Comparison of ENCODE assay signal across 10 cellular contexts in genomic region chr1:230849451-230850194, GRCh38. TPM values are rescaled to one million over a fixed set of nuclear protein-coding genes. Genes with fewer than 3 reads are reported as not detected.
DNase-seq lines count a peak whose midpoint lies in the region; ATAC-seq, FAIRE-seq and TF ChIP-seq lines count a peak whose summit lies in the region.
"Had no signal": no experiment of that assay in that cellular context is flagged by ENCODE, and none has a peak within 500 bp of the region (broad histone marks: within the 10 kb centered on the region; RNA-seq: fewer than 3 reads in every experiment).

No MANE protein-coding gene starts in this region.

- peaks cover 52% of the 10 kb centered on the region for H3K4me1 Mint-ChIP-seq in nephron progenitor cell
- H3K4me1 Mint-ChIP-seq: CD14-positive monocyte had no signal

- no peak overlapping the region for H3K4me3 ChIP-seq in A549
- no peak overlapping the region for H3K4me3 ChIP-seq in epithelial cell of esophagus (ENCODE audit: low read length)

- no peak for TF ChIP-seq EP300 in A549 (IDR thresholded peaks at IDR 0.05)

- peaks cover 24% of the 10 kb centered on the region for H3K4me1 ChIP-seq in A549

- peaks cover 5% of the 10 kb centered on the region; the same call in 1 of the 3 replicates for H3K9me3 ChIP-seq in A549

- POLR2A ChIA-PET in A549 (lab: Yijun Ruan, JAX): no interaction called here

- no peak for TF ChIP-seq RAD21 in A549 (conservative IDR thresholded peaks at IDR 0.05 in 1 of 2, IDR thresholded peaks at IDR 0.05 in 1 of 2)

- H3K36me3 Mint-ChIP-seq in nephron progenitor cell (ENCODE audit: low read depth): peaks cover 56% of the 10 kb centered on the region
- H3K36me3 Mint-ChIP-seq: CD14-positive monocyte had no signal

- no peak for FAIRE-seq in A549 (lab: Jason Lieb, UNC)

- DNase-seq in A549 (ENCODE audit: low read depth in 1 of 2, low spot score in 1 of 2) (peak in 1 of 2 experiments; percentile 11), NCI-H226 (peak; percentile 40), epithelial cell of esophagus (ENCODE audit: low read depth) (peak; percentile 22), nephron progenitor cell (no peak), T-helper 2 cell (no peak), NCI-H524 (lab: John Stamatoyannopoulos, UW) (no peak), NCI-H1092 treated with DMSO at 0.1 percent for 48 hours (lab: John Stamatoyannopoulos, UW) (no peak)

- CTCF ChIA-PET in A549 (lab: Yijun Ruan, JAX): interaction anchor here (1.6 kb wide), 1 partner anchor 41 kb away, joined by 4 read pairs; no protein-coding TSS in a partner anchor

- 45% methylated on average over 13 of the region's 13 CpGs for WGBS in A549 (ENCODE audit: missing lambda C conversion rate)

- peak overlapping the region; percentile 53 for H3K4me2 ChIP-seq in A549

- peak overlapping the region in 1 of 2 experiments; percentile 47; a peak in 2 of 6 replicates for H3K27ac ChIP-seq in A549

- no peaks in the 10 kb centered on the region for H3K27me3 Mint-ChIP-seq in nephron progenitor cell (ENCODE audit: low read depth, poor library complexity)

- no peak for TF ChIP-seq POLR2A in A549 (IDR thresholded peaks at IDR 0.05; ENCODE audit: low read length)

- ATAC-seq in A549 (peak; percentile 33 to 81; a peak in 5 of 6 replicates), GM18520 (IDR thresholded peaks at IDR 0.05; ENCODE audit: unreplicated experiment) (no peak)

- peaks cover 16% of the 10 kb centered on the region for H3K9me3 Mint-ChIP-seq in nephron progenitor cell
- H3K9me3 Mint-ChIP-seq: T-helper 1 cell treated with Interleukin-12 subunit alpha and Interleukin-12 subunit beta and Interleukin-4 antibody, amounts not matched to agents 30 μg/mL and 1 μg/mL, for 36 hours had no signal

- no peak for TF ChIP-seq CTCF in A549 (IDR thresholded peaks at IDR 0.05)
- TF ChIP-seq CTCF in epithelial cell of esophagus (IDR thresholded peaks at IDR 0.05; ENCODE audit: insufficient read depth, low read depth, low read length, missing control alignments): no peak
- no peak for TF ChIP-seq CTCF in nephron progenitor cell (IDR thresholded peaks at IDR 0.05)

- H3K27ac Mint-ChIP-seq in nephron progenitor cell: peak overlapping the region; percentile 96
- H3K27ac Mint-ChIP-seq: CD14-positive monocyte; T-helper 1 cell treated with Interleukin-12 subunit alpha and Interleukin-12 subunit beta and Interleukin-4 antibody, amounts not matched to agents 30 μg/mL and 1 μg/mL, for 36 hours had no signal

- no peak overlapping the region for H3K4me3 Mint-ChIP-seq in nephron progenitor cell
- H3K4me3 Mint-ChIP-seq: CD14-positive monocyte; T-helper 1 cell treated with Interleukin-12 subunit alpha and Interleukin-12 subunit beta and Interleukin-4 antibody, amounts not matched to agents 30 μg/mL and 1 μg/mL, for 36 hours had no signal

TF ChIP-seq in A549, 52 proteins besides CTCF, POLR2A, EP300 and RAD21:
- no peak for TF ChIP-seq CEBPB (IDR thresholded peaks at IDR 0.05)
- no peak for TF ChIP-seq TP53 (CRISPR knock-in tag; IDR thresholded peaks at IDR 0.05)
- no peak for TF ChIP-seq CBX2 (IDR thresholded peaks at IDR 0.05; ENCODE audit: borderline replicate concordance, low read depth)
- no peak for TF ChIP-seq JUNB (IDR thresholded peaks at IDR 0.05)
- no peak for TF ChIP-seq RARB (CRISPR knock-in tag; IDR thresholded peaks at IDR 0.05)
TF ChIP-seq in A549: peak in this region for 0.

RNA-seq across cellular contexts. Expression of gene C1orf198, which starts 18.7 kb away (rescaled TPM):
- 15.8 and 20.4 TPM in 2 replicates for polyA plus RNA-seq in A549 (2011; rRNA removed)
- 13.6 and 17.1 TPM in 2 replicates for polyA plus RNA-seq in A549 (2012; cell fraction: cytosol; rRNA removed)
- polyA plus RNA-seq in A549 (2012; cell fraction: nucleus; rRNA removed): 11.3 and 12.8 TPM in 2 replicates
- 10.9 to 12.0 TPM (median 11.1 TPM) in 3 replicates for polyA plus RNA-seq in A549 (2017; fragmentation: RNase III; extraction: RNeasy Plus Mini Kit Qiagen cat#74134 plus additional on column Dnase treatment)
- polyA minus RNA-seq in A549 (2011; rRNA and poly(A)+ RNA removed): 19.5 and 22.3 TPM in 2 replicates

Comparison
In these comparisons a context has a peak if more than half of its experiments do, and no peak if none do; other contexts are left out.
1. DNase-seq: peak in NCI-H226 (single experiment) and epithelial cell of esophagus (single experiment); none in nephron progenitor cell (single experiment), T-helper 2 cell (0 of 5), NCI-H524 (0 of 2) and NCI-H1092 treated with DMSO at 0.1 percent for 48 hours (single experiment).